Comparison of ENCODE assay signal across 8 cellular contexts in genomic region chrX:50081282-50081955, GRCh38.
DNase-seq lines count a peak whose midpoint lies in the region; ATAC-seq and TF ChIP-seq lines count a peak whose summit lies in the region.

No MANE protein-coding gene starts in this region.

- TF ChIP-seq CTCF in neural progenitor cell (IDR thresholded peaks at IDR 0.05), result peak; percentile 53

- H4K20me1 ChIP-seq in neural progenitor cell (ENCODE audit: low read depth), result no peaks in the 10 kb centered on the region

- no peak overlapping the region for H3K27ac ChIP-seq in neural progenitor cell

- no peaks in the 10 kb centered on the region for H3K27me3 Mint-ChIP-seq in activated CD4-positive, alpha-beta memory T cell treated with anti-CD3 and anti-CD28 coated beads for 36 hours
- H3K27me3 Mint-ChIP-seq in activated CD4-positive, alpha-beta memory T cell treated with anti-CD3 and anti-CD28 coated beads, Interleukin-2, amount 10 ng/mL, durations not matched to agents 7 days and 5 days, result no peaks in the 10 kb centered on the region
- no peaks in the 10 kb centered on the region for H3K27me3 Mint-ChIP-seq in neural progenitor cell (ENCODE audit: insufficient read depth, low read depth)

- H3K4me1 ChIP-seq in neural progenitor cell, result no peaks in the 10 kb centered on the region

- H3F3A ChIP-seq in neural progenitor cell (ENCODE audit: low read depth), result no peaks in the 10 kb centered on the region

- DNase-seq in activated CD4-positive, alpha-beta memory T cell treated with anti-CD3 and anti-CD28 coated beads for 36 hours, result peak; percentile 17
- no peak for DNase-seq in activated CD4-positive, alpha-beta memory T cell treated with anti-CD3 and anti-CD28 coated beads, Interleukin-2, amount 10 ng/mL, durations not matched to agents 7 days and 5 days
- DNase-seq in NCI-H1694 (lab: John Stamatoyannopoulos, UW) (peak; percentile 8), dermis microvascular lymphatic vessel endothelial cell (ENCODE audit: low read depth in 2 of 2) (peak; percentile 28 to 52), neural progenitor cell (ENCODE audit: low spot score) (peak; percentile 50), NCI-H2081 treated with DMSO at 0.1 percent for 48 hours (lab: John Stamatoyannopoulos, UW) (no peak)
- no peak for DNase-seq in activated naive CD4-positive, alpha-beta T cell treated with anti-CD3 and anti-CD28 coated beads, Interleukin-2, amount 50 U/mL, for 16 hours

- no peaks in the 10 kb centered on the region for H3K36me3 ChIP-seq in neural progenitor cell

- H3K4me3 Mint-ChIP-seq in activated CD4-positive, alpha-beta memory T cell treated with anti-CD3 and anti-CD28 coated beads for 36 hours, result no peak overlapping the region
- no peak overlapping the region for H3K4me3 Mint-ChIP-seq in activated CD4-positive, alpha-beta memory T cell treated with anti-CD3 and anti-CD28 coated beads, Interleukin-2, amount 10 ng/mL, durations not matched to agents 7 days and 5 days
- H3K4me3 Mint-ChIP-seq in neural progenitor cell, result no peak overlapping the region

- POLR2A ChIA-PET in activated CD4-positive, alpha-beta memory T cell treated with anti-CD3 and anti-CD28 coated beads for 36 hours (lab: Charles Lee), result no interaction called here
- POLR2A ChIA-PET in activated CD4-positive, alpha-beta memory T cell treated with anti-CD3 and anti-CD28 coated beads, Interleukin-2, amount 10 ng/mL, durations not matched to agents 7 days and 5 days (lab: Charles Lee), result no interaction called here

- H3K9me3 ChIP-seq in neural progenitor cell (ENCODE audit: low read depth), result no peaks in the 10 kb centered on the region

- no peaks in the 10 kb centered on the region for H3K4me1 Mint-ChIP-seq in activated CD4-positive, alpha-beta memory T cell treated with anti-CD3 and anti-CD28 coated beads for 36 hours (ENCODE audit: low read depth)
- H3K4me1 Mint-ChIP-seq in activated CD4-positive, alpha-beta memory T cell treated with anti-CD3 and anti-CD28 coated beads, Interleukin-2, amount 10 ng/mL, durations not matched to agents 7 days and 5 days, result no peaks in the 10 kb centered on the region
- no peaks in the 10 kb centered on the region for H3K4me1 Mint-ChIP-seq in neural progenitor cell

- H3K4me3 ChIP-seq in neural progenitor cell, result no peak overlapping the region

- no peak overlapping the region for H3K9ac ChIP-seq in neural progenitor cell

- no peaks in the 10 kb centered on the region for H3K79me2 ChIP-seq in neural progenitor cell (ENCODE audit: low read depth)

- no peak overlapping the region for H2AFZ ChIP-seq in neural progenitor cell (replicated peaks)

- no peaks in the 10 kb centered on the region for H3K9me3 Mint-ChIP-seq in activated CD4-positive, alpha-beta memory T cell treated with anti-CD3 and anti-CD28 coated beads for 36 hours
- H3K9me3 Mint-ChIP-seq in activated CD4-positive, alpha-beta memory T cell treated with anti-CD3 and anti-CD28 coated beads, Interleukin-2, amount 10 ng/mL, durations not matched to agents 7 days and 5 days, result no peaks in the 10 kb centered on the region
- H3K9me3 Mint-ChIP-seq in neural progenitor cell, result no peaks in the 10 kb centered on the region

- H3K27ac Mint-ChIP-seq in activated CD4-positive, alpha-beta memory T cell treated with anti-CD3 and anti-CD28 coated beads for 36 hours, result no peak overlapping the region
- H3K27ac Mint-ChIP-seq in activated CD4-positive, alpha-beta memory T cell treated with anti-CD3 and anti-CD28 coated beads, Interleukin-2, amount 10 ng/mL, durations not matched to agents 7 days and 5 days, result no peak overlapping the region
- no peak overlapping the region for H3K27ac Mint-ChIP-seq in neural progenitor cell

- no peak for ATAC-seq in HG02852 (IDR thresholded peaks at IDR 0.05; ENCODE audit: unreplicated experiment)

- peaks cover 2% of the 10 kb centered on the region for H3K36me3 Mint-ChIP-seq in activated CD4-positive, alpha-beta memory T cell treated with anti-CD3 and anti-CD28 coated beads for 36 hours
- H3K36me3 Mint-ChIP-seq in activated CD4-positive, alpha-beta memory T cell treated with anti-CD3 and anti-CD28 coated beads, Interleukin-2, amount 10 ng/mL, durations not matched to agents 7 days and 5 days (ENCODE audit: low read depth), result no peaks in the 10 kb centered on the region
- no peaks in the 10 kb centered on the region for H3K36me3 Mint-ChIP-seq in neural progenitor cell

- intact Hi-C loops in activated CD4-positive, alpha-beta memory T cell treated with anti-CD3 and anti-CD28 coated beads for 36 hours (cut with micrococcal nuclease), result loop anchor here (5.0 kb wide), 1 partner anchor 164 kb away; no protein-coding TSS in a partner anchor

- no peak overlapping the region for H3K4me2 ChIP-seq in neural progenitor cell

- CTCF ChIA-PET in activated CD4-positive, alpha-beta memory T cell treated with anti-CD3 and anti-CD28 coated beads for 36 hours (lab: Charles Lee), result no interaction called here
- CTCF ChIA-PET in activated CD4-positive, alpha-beta memory T cell treated with anti-CD3 and anti-CD28 coated beads, Interleukin-2, amount 10 ng/mL, durations not matched to agents 7 days and 5 days (lab: Charles Lee), result no interaction called here

- H3K27me3 ChIP-seq in neural progenitor cell, result no peaks in the 10 kb centered on the region

Comparison
In these comparisons a context has a peak if more than half of its experiments do, and no peak if none do; other contexts are left out.
1. DNase-seq: peak in activated CD4-positive, alpha-beta memory T cell treated with anti-CD3 and anti-CD28 coated beads for 36 hours (single experiment), NCI-H1694 (single experiment), dermis microvascular lymphatic vessel endothelial cell (2 of 2) and neural progenitor cell (single experiment); none in activated CD4-positive, alpha-beta memory T cell treated with anti-CD3 and anti-CD28 coated beads, Interleukin-2, amount 10 ng/mL, durations not matched to agents 7 days and 5 days (single experiment), NCI-H2081 treated with DMSO at 0.1 percent for 48 hours (single experiment) and activated naive CD4-positive, alpha-beta T cell treated with anti-CD3 and anti-CD28 coated beads, Interleukin-2, amount 50 U/mL, for 16 hours (single experiment).